ENCODE assay signal across 1 cellular context in the genomic region with DNA sequence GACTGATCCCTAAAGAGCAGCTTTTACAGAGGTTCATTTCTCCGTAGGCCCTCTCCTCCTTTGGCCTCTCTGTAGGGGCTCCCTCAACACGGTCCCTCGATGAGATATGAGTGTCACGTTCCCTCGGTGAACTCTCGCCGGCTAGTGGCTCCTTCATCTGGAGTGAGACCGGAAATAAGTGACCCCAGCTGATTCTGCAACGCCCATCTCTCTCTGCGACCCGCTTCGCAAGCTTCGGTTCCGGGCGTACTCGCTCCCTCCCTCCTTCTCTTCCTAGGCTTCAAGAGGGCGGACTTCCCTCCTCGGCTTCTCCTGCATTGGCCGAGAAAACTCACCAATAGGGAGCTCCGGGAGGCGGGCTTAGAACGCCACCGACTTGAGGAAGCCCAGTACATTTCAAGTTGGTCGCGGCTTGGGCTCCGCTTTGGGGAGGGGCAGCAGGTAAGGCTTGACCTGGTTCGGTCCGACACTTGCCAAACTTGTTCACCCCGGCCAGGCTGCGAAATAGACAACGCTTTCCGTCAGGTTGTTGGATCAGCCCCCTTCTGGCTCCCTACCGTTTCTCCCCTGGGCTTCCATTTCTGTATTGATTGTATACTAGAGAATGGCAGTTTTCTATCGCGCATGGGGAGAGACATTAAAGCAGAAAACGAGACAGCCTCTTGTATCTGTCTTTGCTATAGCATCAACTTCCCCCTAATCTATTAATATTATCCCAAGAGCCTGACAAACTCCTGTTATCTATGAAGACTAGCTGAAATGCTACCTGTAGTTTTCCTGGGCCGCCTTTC.
TF ChIP-seq lines count a peak whose summit lies in the region.

A gene (minus strand): TSS at position 248 of the 791 bp plus-strand sequence. CDS start 2,816 bp downstream, outside the sequence.
A gene with protein sequence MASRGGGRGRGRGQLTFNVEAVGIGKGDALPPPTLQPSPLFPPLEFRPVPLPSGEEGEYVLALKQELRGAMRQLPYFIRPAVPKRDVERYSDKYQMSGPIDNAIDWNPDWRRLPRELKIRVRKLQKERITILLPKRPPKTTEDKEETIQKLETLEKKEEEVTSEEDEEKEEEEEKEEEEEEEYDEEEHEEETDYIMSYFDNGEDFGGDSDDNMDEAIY (plus strand): TSS at position 363 of the 791 bp plus-strand sequence. CDS start 10,176 bp downstream, outside the sequence.

TF ChIP-seq in HepG2, 621 proteins besides CTCF, POLR2A, EP300 and RAD21 (continues in another document):
- TF ChIP-seq ZMYM4 (CRISPR knock-in tag; IDR thresholded peaks at IDR 0.05) (peak; percentile 24; the same call in 1 of the 2 replicates), HDAC1 (CRISPR knock-in tag; IDR thresholded peaks at IDR 0.05) (peak; percentile 54), ZNF160 (CRISPR knock-in tag; IDR thresholded peaks at IDR 0.05) (0 out of 2 replicates have a peak, but pooled peaks have one; percentile 28), ZNF30 (CRISPR knock-in tag; IDR thresholded peaks at IDR 0.05) (no peak), ZNF605 (CRISPR knock-in tag; IDR thresholded peaks at IDR 0.05) (0 out of 2 replicates have a peak, but pooled peaks have one; percentile 44), MEF2D (CRISPR knock-in tag; IDR thresholded peaks at IDR 0.05) (0 out of 2 replicates have a peak, but pooled peaks have one; percentile 22), ZKSCAN8 (CRISPR knock-in tag; IDR thresholded peaks at IDR 0.05; ENCODE audit: borderline replicate concordance) (0 out of 2 replicates have a peak, but pooled peaks have one; percentile 27), ELF1 (CRISPR knock-in tag; IDR thresholded peaks at IDR 0.05) (peak; percentile 74), RFXANK (CRISPR knock-in tag; IDR thresholded peaks at IDR 0.05) (0 out of 2 replicates have a peak, but pooled peaks have one; percentile 51), YY1 (IDR thresholded peaks at IDR 0.05; ENCODE audit: insufficient read depth, insufficient replicate concordance, low read depth, low read length) (peak; percentile 26), ZNF747 (CRISPR knock-in tag; IDR thresholded peaks at IDR 0.05; ENCODE audit: borderline replicate concordance) (0 out of 2 replicates have a peak, but pooled peaks have one; percentile 12), SIX4 (CRISPR knock-in tag; IDR thresholded peaks at IDR 0.05) (0 out of 2 replicates have a peak, but pooled peaks have one; percentile 12), ARID2 (CRISPR knock-in tag; IDR thresholded peaks at IDR 0.05; ENCODE audit: borderline replicate concordance) (no peak)
- TF ChIP-seq, protein P1, sequence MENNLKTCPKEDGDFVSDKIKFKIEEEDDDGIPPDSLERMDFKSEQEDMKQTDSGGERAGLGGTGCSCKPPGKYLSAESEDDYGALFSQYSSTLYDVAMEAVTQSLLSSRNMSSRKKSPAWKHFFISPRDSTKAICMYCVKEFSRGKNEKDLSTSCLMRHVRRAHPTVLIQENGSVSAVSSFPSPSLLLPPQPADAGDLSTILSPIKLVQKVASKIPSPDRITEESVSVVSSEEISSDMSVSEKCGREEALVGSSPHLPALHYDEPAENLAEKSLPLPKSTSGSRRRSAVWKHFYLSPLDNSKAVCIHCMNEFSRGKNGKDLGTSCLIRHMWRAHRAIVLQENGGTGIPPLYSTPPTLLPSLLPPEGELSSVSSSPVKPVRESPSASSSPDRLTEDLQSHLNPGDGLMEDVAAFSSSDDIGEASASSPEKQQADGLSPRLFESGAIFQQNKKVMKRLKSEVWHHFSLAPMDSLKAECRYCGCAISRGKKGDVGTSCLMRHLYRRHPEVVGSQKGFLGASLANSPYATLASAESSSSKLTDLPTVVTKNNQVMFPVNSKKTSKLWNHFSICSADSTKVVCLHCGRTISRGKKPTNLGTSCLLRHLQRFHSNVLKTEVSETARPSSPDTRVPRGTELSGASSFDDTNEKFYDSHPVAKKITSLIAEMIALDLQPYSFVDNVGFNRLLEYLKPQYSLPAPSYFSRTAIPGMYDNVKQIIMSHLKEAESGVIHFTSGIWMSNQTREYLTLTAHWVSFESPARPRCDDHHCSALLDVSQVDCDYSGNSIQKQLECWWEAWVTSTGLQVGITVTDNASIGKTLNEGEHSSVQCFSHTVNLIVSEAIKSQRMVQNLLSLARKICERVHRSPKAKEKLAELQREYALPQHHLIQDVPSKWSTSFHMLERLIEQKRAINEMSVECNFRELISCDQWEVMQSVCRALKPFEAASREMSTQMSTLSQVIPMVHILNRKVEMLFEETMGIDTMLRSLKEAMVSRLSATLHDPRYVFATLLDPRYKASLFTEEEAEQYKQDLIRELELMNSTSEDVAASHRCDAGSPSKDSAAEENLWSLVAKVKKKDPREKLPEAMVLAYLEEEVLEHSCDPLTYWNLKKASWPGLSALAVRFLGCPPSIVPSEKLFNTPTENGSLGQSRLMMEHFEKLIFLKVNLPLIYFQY (CRISPR knock-in tag; IDR thresholded peaks at IDR 0.05; ENCODE audit: borderline replicate concordance): peak; percentile 99
- TF ChIP-seq, protein P2, sequence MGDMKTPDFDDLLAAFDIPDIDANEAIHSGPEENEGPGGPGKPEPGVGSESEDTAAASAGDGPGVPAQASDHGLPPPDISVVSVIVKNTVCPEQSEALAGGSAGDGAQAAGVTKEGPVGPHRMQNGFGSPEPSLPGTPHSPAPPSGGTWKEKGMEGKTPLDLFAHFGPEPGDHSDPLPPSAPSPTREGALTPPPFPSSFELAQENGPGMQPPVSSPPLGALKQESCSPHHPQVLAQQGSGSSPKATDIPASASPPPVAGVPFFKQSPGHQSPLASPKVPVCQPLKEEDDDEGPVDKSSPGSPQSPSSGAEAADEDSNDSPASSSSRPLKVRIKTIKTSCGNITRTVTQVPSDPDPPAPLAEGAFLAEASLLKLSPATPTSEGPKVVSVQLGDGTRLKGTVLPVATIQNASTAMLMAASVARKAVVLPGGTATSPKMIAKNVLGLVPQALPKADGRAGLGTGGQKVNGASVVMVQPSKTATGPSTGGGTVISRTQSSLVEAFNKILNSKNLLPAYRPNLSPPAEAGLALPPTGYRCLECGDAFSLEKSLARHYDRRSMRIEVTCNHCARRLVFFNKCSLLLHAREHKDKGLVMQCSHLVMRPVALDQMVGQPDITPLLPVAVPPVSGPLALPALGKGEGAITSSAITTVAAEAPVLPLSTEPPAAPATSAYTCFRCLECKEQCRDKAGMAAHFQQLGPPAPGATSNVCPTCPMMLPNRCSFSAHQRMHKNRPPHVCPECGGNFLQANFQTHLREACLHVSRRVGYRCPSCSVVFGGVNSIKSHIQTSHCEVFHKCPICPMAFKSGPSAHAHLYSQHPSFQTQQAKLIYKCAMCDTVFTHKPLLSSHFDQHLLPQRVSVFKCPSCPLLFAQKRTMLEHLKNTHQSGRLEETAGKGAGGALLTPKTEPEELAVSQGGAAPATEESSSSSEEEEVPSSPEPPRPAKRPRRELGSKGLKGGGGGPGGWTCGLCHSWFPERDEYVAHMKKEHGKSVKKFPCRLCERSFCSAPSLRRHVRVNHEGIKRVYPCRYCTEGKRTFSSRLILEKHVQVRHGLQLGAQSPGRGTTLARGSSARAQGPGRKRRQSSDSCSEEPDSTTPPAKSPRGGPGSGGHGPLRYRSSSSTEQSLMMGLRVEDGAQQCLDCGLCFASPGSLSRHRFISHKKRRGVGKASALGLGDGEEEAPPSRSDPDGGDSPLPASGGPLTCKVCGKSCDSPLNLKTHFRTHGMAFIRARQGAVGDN (CRISPR knock-in tag; IDR thresholded peaks at IDR 0.05): peak; percentile 83
- TF ChIP-seq, protein P3, sequence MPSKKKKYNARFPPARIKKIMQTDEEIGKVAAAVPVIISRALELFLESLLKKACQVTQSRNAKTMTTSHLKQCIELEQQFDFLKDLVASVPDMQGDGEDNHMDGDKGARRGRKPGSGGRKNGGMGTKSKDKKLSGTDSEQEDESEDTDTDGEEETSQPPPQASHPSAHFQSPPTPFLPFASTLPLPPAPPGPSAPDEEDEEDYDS (CRISPR knock-in tag; IDR thresholded peaks at IDR 0.05): peak; percentile 85
- TF ChIP-seq, protein P4, sequence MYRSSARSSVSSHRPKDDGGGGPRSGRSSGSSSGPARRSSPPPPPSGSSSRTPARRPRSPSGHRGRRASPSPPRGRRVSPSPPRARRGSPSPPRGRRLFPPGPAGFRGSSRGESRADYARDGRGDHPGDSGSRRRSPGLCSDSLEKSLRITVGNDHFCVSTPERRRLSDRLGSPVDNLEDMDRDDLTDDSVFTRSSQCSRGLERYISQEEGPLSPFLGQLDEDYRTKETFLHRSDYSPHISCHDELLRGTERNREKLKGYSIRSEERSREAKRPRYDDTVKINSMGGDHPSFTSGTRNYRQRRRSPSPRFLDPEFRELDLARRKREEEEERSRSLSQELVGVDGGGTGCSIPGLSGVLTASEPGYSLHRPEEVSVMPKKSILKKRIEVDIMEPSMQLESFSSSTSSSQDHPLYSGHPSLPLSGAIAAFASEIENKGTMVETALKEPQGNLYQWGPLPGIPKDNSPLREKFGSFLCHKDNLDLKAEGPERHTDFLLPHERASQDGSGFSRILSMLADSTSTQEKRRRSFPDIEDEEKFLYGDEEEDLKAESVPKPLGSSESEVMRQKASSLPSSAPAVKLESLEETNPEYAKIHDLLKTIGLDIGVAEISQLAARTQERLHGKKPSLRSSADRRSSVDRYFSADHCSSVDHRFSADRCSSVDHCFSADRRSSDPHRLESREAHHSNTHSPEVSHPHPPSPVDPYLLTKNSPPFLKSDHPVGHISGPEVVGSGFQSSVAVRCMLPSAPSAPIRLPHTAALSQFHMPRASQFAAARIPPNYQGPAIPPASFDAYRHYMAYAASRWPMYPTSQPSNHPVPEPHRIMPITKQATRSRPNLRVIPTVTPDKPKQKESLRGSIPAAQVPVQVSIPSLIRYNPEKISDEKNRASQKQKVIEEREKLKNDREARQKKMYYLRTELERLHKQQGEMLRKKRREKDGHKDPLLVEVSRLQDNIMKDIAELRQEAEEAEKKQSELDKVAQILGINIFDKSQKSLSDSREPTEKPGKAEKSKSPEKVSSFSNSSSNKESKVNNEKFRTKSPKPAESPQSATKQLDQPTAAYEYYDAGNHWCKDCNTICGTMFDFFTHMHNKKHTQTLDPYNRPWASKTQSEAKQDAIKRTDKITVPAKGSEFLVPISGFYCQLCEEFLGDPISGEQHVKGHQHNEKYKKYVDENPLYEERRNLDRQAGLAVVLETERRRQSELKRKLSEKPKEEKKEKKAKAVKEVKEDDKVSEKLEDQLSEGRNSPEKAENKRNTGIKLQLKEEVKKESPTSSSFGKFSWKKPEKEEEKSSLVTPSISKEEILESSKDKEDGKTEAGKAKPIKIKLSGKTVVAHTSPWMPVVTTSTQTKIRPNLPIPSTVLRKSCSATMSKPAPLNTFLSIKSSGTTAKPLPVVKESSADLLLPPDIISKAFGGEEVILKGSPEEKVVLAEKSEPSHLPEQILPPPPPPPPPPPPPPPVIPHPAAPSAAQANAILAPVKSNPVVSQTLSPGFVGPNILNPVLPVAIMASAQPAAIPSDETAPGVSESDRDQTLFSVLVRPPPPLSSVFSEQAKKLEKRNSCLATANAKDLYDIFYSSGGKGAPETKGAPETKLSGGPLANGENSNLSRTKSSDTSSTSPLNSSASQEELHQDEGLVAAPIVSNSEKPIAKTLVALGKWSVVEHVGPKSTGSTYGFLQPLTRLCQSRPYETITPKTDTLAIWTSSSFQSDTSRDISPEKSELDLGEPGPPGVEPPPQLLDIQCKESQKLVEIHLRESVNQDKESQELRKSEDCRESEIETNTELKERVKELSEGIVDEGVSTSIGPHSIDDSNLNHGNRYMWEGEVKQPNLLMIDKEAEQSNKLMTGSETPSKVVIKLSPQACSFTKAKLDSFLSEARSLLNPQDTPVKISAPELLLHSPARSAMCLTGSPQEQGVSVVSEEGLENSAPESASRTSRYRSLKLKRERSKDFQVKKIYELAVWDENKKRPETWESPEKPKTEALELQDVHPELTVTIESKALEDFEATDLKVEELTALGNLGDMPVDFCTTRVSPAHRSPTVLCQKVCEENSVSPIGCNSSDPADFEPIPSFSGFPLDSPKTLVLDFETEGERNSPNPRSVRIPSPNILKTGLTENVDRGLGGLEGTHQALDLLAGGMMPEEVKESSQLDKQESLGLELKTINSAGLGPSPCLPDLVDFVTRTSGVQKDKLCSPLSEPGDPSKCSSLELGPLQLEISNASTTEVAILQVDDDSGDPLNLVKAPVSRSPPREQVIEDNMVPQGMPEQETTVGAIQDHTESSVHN (CRISPR knock-in tag; IDR thresholded peaks at IDR 0.05): no peak
- TF ChIP-seq, protein P5, sequence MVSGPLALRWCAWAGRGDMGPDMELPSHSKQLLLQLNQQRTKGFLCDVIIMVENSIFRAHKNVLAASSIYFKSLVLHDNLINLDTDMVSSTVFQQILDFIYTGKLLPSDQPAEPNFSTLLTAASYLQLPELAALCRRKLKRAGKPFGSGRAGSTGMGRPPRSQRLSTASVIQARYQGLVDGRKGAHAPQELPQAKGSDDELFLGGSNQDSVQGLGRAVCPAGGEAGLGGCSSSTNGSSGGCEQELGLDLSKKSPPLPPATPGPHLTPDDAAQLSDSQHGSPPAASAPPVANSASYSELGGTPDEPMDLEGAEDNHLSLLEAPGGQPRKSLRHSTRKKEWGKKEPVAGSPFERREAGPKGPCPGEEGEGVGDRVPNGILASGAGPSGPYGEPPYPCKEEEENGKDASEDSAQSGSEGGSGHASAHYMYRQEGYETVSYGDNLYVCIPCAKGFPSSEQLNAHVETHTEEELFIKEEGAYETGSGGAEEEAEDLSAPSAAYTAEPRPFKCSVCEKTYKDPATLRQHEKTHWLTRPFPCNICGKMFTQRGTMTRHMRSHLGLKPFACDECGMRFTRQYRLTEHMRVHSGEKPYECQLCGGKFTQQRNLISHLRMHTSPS (CRISPR knock-in tag; IDR thresholded peaks at IDR 0.05; ENCODE audit: low read depth): no peak
- TF ChIP-seq, protein P6, sequence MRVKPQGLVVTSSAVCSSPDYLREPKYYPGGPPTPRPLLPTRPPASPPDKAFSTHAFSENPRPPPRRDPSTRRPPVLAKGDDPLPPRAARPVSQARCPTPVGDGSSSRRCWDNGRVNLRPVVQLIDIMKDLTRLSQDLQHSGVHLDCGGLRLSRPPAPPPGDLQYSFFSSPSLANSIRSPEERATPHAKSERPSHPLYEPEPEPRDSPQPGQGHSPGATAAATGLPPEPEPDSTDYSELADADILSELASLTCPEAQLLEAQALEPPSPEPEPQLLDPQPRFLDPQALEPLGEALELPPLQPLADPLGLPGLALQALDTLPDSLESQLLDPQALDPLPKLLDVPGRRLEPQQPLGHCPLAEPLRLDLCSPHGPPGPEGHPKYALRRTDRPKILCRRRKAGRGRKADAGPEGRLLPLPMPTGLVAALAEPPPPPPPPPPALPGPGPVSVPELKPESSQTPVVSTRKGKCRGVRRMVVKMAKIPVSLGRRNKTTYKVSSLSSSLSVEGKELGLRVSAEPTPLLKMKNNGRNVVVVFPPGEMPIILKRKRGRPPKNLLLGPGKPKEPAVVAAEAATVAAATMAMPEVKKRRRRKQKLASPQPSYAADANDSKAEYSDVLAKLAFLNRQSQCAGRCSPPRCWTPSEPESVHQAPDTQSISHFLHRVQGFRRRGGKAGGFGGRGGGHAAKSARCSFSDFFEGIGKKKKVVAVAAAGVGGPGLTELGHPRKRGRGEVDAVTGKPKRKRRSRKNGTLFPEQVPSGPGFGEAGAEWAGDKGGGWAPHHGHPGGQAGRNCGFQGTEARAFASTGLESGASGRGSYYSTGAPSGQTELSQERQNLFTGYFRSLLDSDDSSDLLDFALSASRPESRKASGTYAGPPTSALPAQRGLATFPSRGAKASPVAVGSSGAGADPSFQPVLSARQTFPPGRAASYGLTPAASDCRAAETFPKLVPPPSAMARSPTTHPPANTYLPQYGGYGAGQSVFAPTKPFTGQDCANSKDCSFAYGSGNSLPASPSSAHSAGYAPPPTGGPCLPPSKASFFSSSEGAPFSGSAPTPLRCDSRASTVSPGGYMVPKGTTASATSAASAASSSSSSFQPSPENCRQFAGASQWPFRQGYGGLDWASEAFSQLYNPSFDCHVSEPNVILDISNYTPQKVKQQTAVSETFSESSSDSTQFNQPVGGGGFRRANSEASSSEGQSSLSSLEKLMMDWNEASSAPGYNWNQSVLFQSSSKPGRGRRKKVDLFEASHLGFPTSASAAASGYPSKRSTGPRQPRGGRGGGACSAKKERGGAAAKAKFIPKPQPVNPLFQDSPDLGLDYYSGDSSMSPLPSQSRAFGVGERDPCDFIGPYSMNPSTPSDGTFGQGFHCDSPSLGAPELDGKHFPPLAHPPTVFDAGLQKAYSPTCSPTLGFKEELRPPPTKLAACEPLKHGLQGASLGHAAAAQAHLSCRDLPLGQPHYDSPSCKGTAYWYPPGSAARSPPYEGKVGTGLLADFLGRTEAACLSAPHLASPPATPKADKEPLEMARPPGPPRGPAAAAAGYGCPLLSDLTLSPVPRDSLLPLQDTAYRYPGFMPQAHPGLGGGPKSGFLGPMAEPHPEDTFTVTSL (CRISPR knock-in tag; IDR thresholded peaks at IDR 0.05; ENCODE audit: borderline replicate concordance): 0 out of 2 replicates have a peak, but pooled peaks have one; percentile 48
